ENCODE assay signal across 22 cellular contexts in the genomic region with DNA sequence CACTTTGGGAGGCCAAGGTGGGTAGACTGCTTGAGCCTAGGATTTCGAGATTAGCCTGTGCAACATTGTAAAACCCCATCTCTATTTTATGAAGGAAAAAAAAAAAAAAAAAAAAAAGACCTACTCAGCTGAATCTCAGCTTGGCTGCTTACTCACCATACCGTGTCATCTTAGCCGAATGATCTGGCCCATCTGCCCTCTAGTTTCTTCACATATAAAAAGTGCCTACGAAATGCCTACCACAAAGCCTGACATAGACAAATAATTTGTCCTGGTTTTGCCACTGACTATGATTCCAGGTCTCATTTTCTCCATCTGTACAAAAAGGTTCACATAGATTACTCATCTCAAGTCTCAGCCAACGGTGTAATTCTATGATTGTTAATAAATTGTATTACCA. TPM values are rescaled to one million over a fixed set of nuclear protein-coding genes. Genes with fewer than 3 reads are reported as not detected.
"Had no signal": no experiment of that assay in that cellular context is flagged by ENCODE, and none has a peak within 500 bp of the region (broad histone marks: within the 10 kb centered on the region; RNA-seq: fewer than 3 reads in every experiment).

No MANE protein-coding gene starts in this region.

- ATAC-seq: activated CD8-positive, alpha-beta memory T cell treated with anti-CD3 and anti-CD28 coated beads, Interleukin-2, amount 10 ng/mL, durations not matched to agents 7 days and 5 days; left lung; mucosa of descending colon; naive thymus-derived CD4-positive, alpha-beta T cell; stimulated activated naive B cell treated with anti-CD40 and anti-IgM and Interleukin-4, amounts not matched to agents 10 μg/mL and 1 μg/mL and 100 μg/mL, for 72 hours had no signal

- H3K4me1 ChIP-seq: adrenal gland, left lung, tibial artery, uterus had no signal

- H3K9me3 Mint-ChIP-seq: activated naive CD4-positive, alpha-beta T cell treated with anti-CD3 and anti-CD28 coated beads, Interleukin-2, amount 50 U/mL, for 24 hours; naive thymus-derived CD4-positive, alpha-beta T cell; stimulated activated naive B cell treated with anti-CD40 and anti-IgM and Interleukin-4, amounts not matched to agents 10 μg/mL and 1 μg/mL and 100 μg/mL, for 72 hours had no signal

- DNase-seq: activated CD4-positive, alpha-beta T cell treated with anti-CD3 and anti-CD28 coated beads for 1 hour; activated CD4-positive, alpha-beta T cell treated with anti-CD3 and anti-CD28 coated beads, Interleukin-2, amount 50 U/mL, for 4 hours; activated CD8-positive, alpha-beta memory T cell treated with anti-CD3 and anti-CD28 coated beads, Interleukin-2, amount 10 ng/mL, durations not matched to agents 7 days and 5 days; activated effector memory CD4-positive, alpha-beta T cell treated with anti-CD3 and anti-CD28 coated beads, Interleukin-2, amount 50 U/mL, for 16 hours; activated T-cell treated with anti-CD3 and anti-CD28 coated beads, Interleukin-2, amount 50 U/mL, for 1 hour; caudate nucleus; cortex of kidney; effector CD4-positive, alpha-beta T cell; islet precursor cell; left lung; mucosa of descending colon; naive thymus-derived CD4-positive, alpha-beta T cell; stimulated activated CD4-positive, alpha-beta T cell treated with anti-CD3 and anti-CD28 coated beads, Interleukin-2, amount 100 ng/mL, for 48 hours; stimulated activated naive B cell treated with anti-CD40 and anti-IgM and Interleukin-4, amounts not matched to agents 10 μg/mL and 1 μg/mL and 100 μg/mL, for 72 hours; T-helper 1 cell; T1000; tibial artery; uterus had no signal

- H3K27ac Mint-ChIP-seq: activated CD8-positive, alpha-beta memory T cell treated with anti-CD3 and anti-CD28 coated beads, Interleukin-2, amount 10 ng/mL, durations not matched to agents 7 days and 5 days; activated naive CD4-positive, alpha-beta T cell treated with anti-CD3 and anti-CD28 coated beads, Interleukin-2, amount 50 U/mL, for 24 hours; stimulated activated naive B cell treated with anti-CD40 and anti-IgM and Interleukin-4, amounts not matched to agents 10 μg/mL and 1 μg/mL and 100 μg/mL, for 72 hours had no signal

- H3K27me3 Mint-ChIP-seq: activated CD8-positive, alpha-beta memory T cell treated with anti-CD3 and anti-CD28 coated beads, Interleukin-2, amount 10 ng/mL, durations not matched to agents 7 days and 5 days; activated naive CD4-positive, alpha-beta T cell treated with anti-CD3 and anti-CD28 coated beads, Interleukin-2, amount 50 U/mL, for 24 hours; naive thymus-derived CD4-positive, alpha-beta T cell; stimulated activated naive B cell treated with anti-CD40 and anti-IgM and Interleukin-4, amounts not matched to agents 10 μg/mL and 1 μg/mL and 100 μg/mL, for 72 hours had no signal

- H3K4me3 Mint-ChIP-seq: activated CD8-positive, alpha-beta memory T cell treated with anti-CD3 and anti-CD28 coated beads, Interleukin-2, amount 10 ng/mL, durations not matched to agents 7 days and 5 days; activated naive CD4-positive, alpha-beta T cell treated with anti-CD3 and anti-CD28 coated beads, Interleukin-2, amount 50 U/mL, for 24 hours; naive thymus-derived CD4-positive, alpha-beta T cell; stimulated activated naive B cell treated with anti-CD40 and anti-IgM and Interleukin-4, amounts not matched to agents 10 μg/mL and 1 μg/mL and 100 μg/mL, for 72 hours had no signal

- H3K27me3 ChIP-seq: adrenal gland, left lung, tibial artery, uterus had no signal

- H3K4me3 ChIP-seq: adrenal gland, left lung, mucosa of descending colon, tibial artery, uterus had no signal

- H3K36me3 ChIP-seq: uterus had no signal

- H3K27ac ChIP-seq: adrenal gland, left lung, tibial artery, uterus had no signal

- H3K9me3 ChIP-seq: adrenal gland, left lung, mucosa of descending colon, tibial artery, uterus had no signal

RNA-seq across cellular contexts. Expression of gene B3GNT4, which starts 12.3 kb away (rescaled TPM):
- total RNA-seq: skeletal muscle tissue, subcutaneous adipose tissue had no signal

RNA-seq across cellular contexts. Expression of gene LRRC43, which starts 32.9 kb away (rescaled TPM):
- total RNA-seq: skeletal muscle tissue had no signal
- polyA plus RNA-seq: naive thymus-derived CD4-positive, alpha-beta T cell had no signal

RNA-seq across cellular contexts. Expression of gene IL31, which starts 41.8 kb away (rescaled TPM):
- total RNA-seq: activated CD8-positive, alpha-beta memory T cell treated with anti-CD3 and anti-CD28 coated beads, Interleukin-2, amount 10 ng/mL, durations not matched to agents 7 days and 5 days; adrenal gland; left lung; mucosa of descending colon; naive thymus-derived CD4-positive, alpha-beta T cell; skeletal muscle tissue; subcutaneous adipose tissue; uterus had no signal
- polyA plus RNA-seq: adrenal gland; naive thymus-derived CD4-positive, alpha-beta T cell had no signal
